In the genomic region with DNA sequence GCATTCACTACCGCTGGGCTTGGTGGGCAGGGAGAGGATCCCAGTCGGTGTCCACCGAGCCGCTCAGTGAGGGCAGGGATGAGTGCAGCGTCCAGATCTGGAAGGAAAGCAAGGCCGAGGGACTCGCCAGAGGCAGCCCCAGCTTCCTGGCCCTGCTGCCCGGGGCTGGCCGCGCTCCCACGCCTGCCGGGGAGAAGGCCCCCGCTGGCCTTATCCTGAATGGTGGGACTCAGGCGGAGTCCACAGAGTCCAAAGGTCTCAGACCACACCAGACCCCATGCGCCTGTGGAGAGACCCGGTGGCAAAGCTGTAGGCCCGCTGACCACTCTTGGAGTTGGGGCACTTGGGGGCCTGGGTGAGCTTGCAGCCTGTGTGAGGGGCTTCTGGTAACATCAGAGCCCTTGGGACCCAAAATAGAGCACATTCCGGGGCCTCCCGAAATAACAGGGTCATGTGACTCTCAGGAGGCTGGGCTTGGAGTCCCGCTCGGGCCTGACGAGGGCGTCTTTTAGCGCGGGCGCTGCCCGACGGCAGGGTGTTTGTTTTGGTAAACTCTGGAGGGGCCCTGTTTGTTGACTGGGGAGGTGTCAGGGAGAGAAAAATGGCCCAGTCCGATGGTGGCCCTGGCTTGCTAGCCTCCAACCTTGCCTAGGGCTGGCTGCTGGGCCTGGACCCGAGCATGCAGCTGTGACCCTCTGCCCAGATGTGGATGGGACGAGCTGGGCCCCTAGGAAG, we compare ENCODE assay signal across 10 cellular contexts. TPM values are rescaled to one million over a fixed set of nuclear protein-coding genes. Genes with fewer than 3 reads are reported as not detected.
DNase-seq lines count a peak whose midpoint lies in the region; ATAC-seq and TF ChIP-seq lines count a peak whose summit lies in the region.
"Had no signal": no experiment of that assay in that cellular context is flagged by ENCODE, and none has a peak within 500 bp of the region (broad histone marks: within the 10 kb centered on the region; RNA-seq: fewer than 3 reads in every experiment).

No MANE protein-coding gene starts in this region.

- H4K20me1 ChIP-seq in PC-9 (ENCODE audit: insufficient read depth) (peaks cover 59% of the 10 kb centered on the region), neural cell (ENCODE audit: insufficient read depth) (no peaks in the 10 kb centered on the region)

- DNase-seq in AG04449 (ENCODE audit: low read depth, low spot score) (no peak), PC-9 (peak; percentile 42 to 50), fibroblast of gingiva (ENCODE audit: low read depth) (peak; percentile 32), NCI-H2227 (lab: John Stamatoyannopoulos, UW; ENCODE audit: unreplicated experiment) (no peak), NCI-H69 (lab: John Stamatoyannopoulos, UW) (no peak)
- DNase-seq in stimulated activated CD4-positive, alpha-beta T cell treated with anti-CD3 and anti-CD28 coated beads, Interleukin-4, amount 100 ng/mL, for 1 hour = no peak
- DNase-seq: CD8-positive, alpha-beta T cell; NCI-H2081 had no signal

- no peaks in the 10 kb centered on the region for H3K9me3 ChIP-seq in PC-9 (ENCODE audit: insufficient read depth, low read depth)
- no peaks in the 10 kb centered on the region for H3K9me3 ChIP-seq in neural cell (ENCODE audit: low read length)

- no peak for ATAC-seq in GM18517 (IDR thresholded peaks at IDR 0.05; ENCODE audit: unreplicated experiment)
- ATAC-seq: CD8-positive, alpha-beta T cell had no signal

- H3K79me2 ChIP-seq in PC-9 (ENCODE audit: low read depth) (peaks cover 72% of the 10 kb centered on the region), neural cell (replicated peaks; ENCODE audit: insufficient read depth, low read length) (peaks cover 49% of the 10 kb centered on the region)

- H3F3A ChIP-seq in PC-9 (ENCODE audit: insufficient read depth, low read depth) (peaks cover 15% of the 10 kb centered on the region; the same call in 1 of the 2 replicates), neural cell (ENCODE audit: insufficient read depth, low read length, poor library complexity, severe bottlenecking) (no peaks in the 10 kb centered on the region)

- no TSS peak for BruUV-seq in PC-9 (replicated peaks; lab: Mats Ljungman, UMichigan)

- H3K27me3 ChIP-seq in PC-9 (ENCODE audit: insufficient read depth, low read depth) (no peaks in the 10 kb centered on the region), neural cell (ENCODE audit: insufficient read depth, low read depth, low read length) (no peaks in the 10 kb centered on the region)

- no peak for TF ChIP-seq EP300 in neural cell (conservative IDR thresholded peaks at IDR 0.05; ENCODE audit: poor library complexity, severe bottlenecking)

- peak overlapping the region; percentile 62 for H3K9ac ChIP-seq in neural cell (ENCODE audit: low read length)

- H3K27ac ChIP-seq in PC-9 (peak overlapping the region; percentile 47), neural cell (ENCODE audit: low read length) (no peak overlapping the region)

- CTCF ChIA-PET in AG04449 (lab: Yijun Ruan, JAX) (interaction anchor here (0.6 to 2.8 kb wide), 7 partner anchors 32 to 158 kb away, joined by 3 to 39 read pairs (median 4); no protein-coding TSS in a partner anchor), PC-9 (lab: Charles Lee) (interaction anchor here (0.6 to 2.0 kb wide), 4 partner anchors 12 to 74 kb away, joined by 3 to 6 read pairs (median 4); no protein-coding TSS in a partner anchor)

- H3K36me3 ChIP-seq in PC-9 (ENCODE audit: low read depth) = no peaks in the 10 kb centered on the region
- H3K36me3 ChIP-seq in neural cell (ENCODE audit: insufficient read depth, low read length) = no peaks in the 10 kb centered on the region

- TF ChIP-seq RAD21 in neural cell (conservative IDR thresholded peaks at IDR 0.05) = no peak

- H3K9me2 ChIP-seq in PC-9 (ENCODE audit: insufficient read depth) (no peaks in the 10 kb centered on the region), neural cell (ENCODE audit: insufficient read depth, low read length) (no peaks in the 10 kb centered on the region)

- H3K4me2 ChIP-seq in PC-9 (peak overlapping the region; percentile 93), neural cell (ENCODE audit: low read length) (no peak overlapping the region)

- no peak overlapping the region for H2AFZ ChIP-seq in PC-9
- no peak overlapping the region for H2AFZ ChIP-seq in neural cell (ENCODE audit: low read depth, low read length)

- intact Hi-C loops in PC-9 (cut with micrococcal nuclease; ENCODE audit: unreplicated experiment) = loop anchor here (1.0 kb wide), 4 partner anchors 28 to 165 kb away; partner anchors contain the start of gene RNU6ATAC

- POLR2A ChIA-PET in AG04449 (lab: Yijun Ruan, JAX) = interaction anchor here (0.5 to 2.8 kb wide), 5 partner anchors 11 to 161 kb away, joined by 3 to 16 read pairs (median 4); no protein-coding TSS in a partner anchor
- POLR2A ChIA-PET in PC-9 (lab: Charles Lee; ENCODE audit: unreplicated experiment) = interaction anchor here (0.5 to 1.2 kb wide), 9 partner anchors 12 to 1195 kb away, joined by 3 to 6 read pairs (median 3); no protein-coding TSS in a partner anchor

- peaks cover 40% of the 10 kb centered on the region for H3K4me1 ChIP-seq in PC-9 (replicated peaks; ENCODE audit: insufficient read depth)

- H3K4me3 ChIP-seq in AG04449 (ENCODE audit: low read depth, low read length) (peak overlapping the region; percentile 72), PC-9 (peak overlapping the region; percentile 69), neural cell (ENCODE audit: low read length) (peak overlapping the region; percentile 71)

- TF ChIP-seq CTCF in AG04449 (IDR thresholded peaks at IDR 0.05; ENCODE audit: insufficient read depth, low read length, missing control alignments) (peak; percentile 4), PC-9 (conservative IDR thresholded peaks at IDR 0.05) (no peak), neural cell (IDR thresholded peaks at IDR 0.05; ENCODE audit: poor library complexity, severe bottlenecking) (no peak)

TF ChIP-seq in neural cell, 6 proteins besides CTCF, POLR2A, EP300 and RAD21:
- TF ChIP-seq POLR2AphosphoS5 (IDR thresholded peaks at IDR 0.05) (no peak), TAF1 (IDR thresholded peaks at IDR 0.05; ENCODE audit: low read depth) (no peak), MXI1 (conservative IDR thresholded peaks at IDR 0.05; ENCODE audit: poor library complexity, severe bottlenecking) (no peak)

RNA-seq across cellular contexts. Expression of gene RXRA, which starts 2.8 kb away (rescaled TPM):
- total RNA-seq in PC-9 (2021) = 116 and 146 TPM in 2 replicates
- 2.3 and 2.7 TPM in 2 replicates for polyA plus RNA-seq in neural cell
- polyA minus RNA-seq in neural cell = 3.8 and 4.6 TPM in 2 replicates

Comparison
In these comparisons a context has a peak if more than half of its experiments do, and no peak if none do; other contexts are left out.
1. DNase-seq: peak in PC-9 (2 of 2) and fibroblast of gingiva (single experiment); none in AG04449 (single experiment), NCI-H2227 (single experiment), NCI-H69 (single experiment) and stimulated activated CD4-positive, alpha-beta T cell treated with anti-CD3 and anti-CD28 coated beads, Interleukin-4, amount 100 ng/mL, for 1 hour (single experiment).
2. Peak in every context shown above with its lines, with median percentiles within 50 percentile points of each other: H3K4me3 ChIP-seq.